Comparison of ENCODE assay signal across 8 cellular contexts in genomic region chr6:165573671-165574070, GRCh38.
DNase-seq lines count a peak whose midpoint lies in the region; ATAC-seq, FAIRE-seq and TF ChIP-seq lines count a peak whose summit lies in the region.
"Had no signal": no experiment of that assay in that cellular context is flagged by ENCODE, and none has a peak within 500 bp of the region (broad histone marks: within the 10 kb centered on the region; RNA-seq: fewer than 3 reads in every experiment).

No MANE protein-coding gene starts in this region.

- H3K9me3 Mint-ChIP-seq in activated naive CD4-positive, alpha-beta T cell treated with anti-CD3 and anti-CD28 coated beads, Interleukin-2, amount 50 U/mL, for 72 hours, result no peaks in the 10 kb centered on the region

- no peak for TF ChIP-seq POLR2A in GM12891 (IDR thresholded peaks at IDR 0.05; ENCODE audit: low read depth, low read length)

- ATAC-seq in esophagus mucosa, result peak; percentile 45
- ATAC-seq in activated naive CD4-positive, alpha-beta T cell treated with anti-CD3 and anti-CD28 coated beads, Interleukin-2, amount 50 U/mL, for 72 hours, result no peak

- H3K36me3 Mint-ChIP-seq in activated naive CD4-positive, alpha-beta T cell treated with anti-CD3 and anti-CD28 coated beads, Interleukin-2, amount 50 U/mL, for 72 hours, result no peaks in the 10 kb centered on the region

- H3K27ac Mint-ChIP-seq in activated naive CD4-positive, alpha-beta T cell treated with anti-CD3 and anti-CD28 coated beads, Interleukin-2, amount 50 U/mL, for 72 hours, result no peak overlapping the region

- no peak for FAIRE-seq in urothelium cell line (lab: Jason Lieb, UNC)
- FAIRE-seq in GM12891 (lab: Jason Lieb, UNC), result no peak

- DNase-seq in NCI-H226, result peak; percentile 89
- DNase-seq in midbrain (lab: John Stamatoyannopoulos, UW), result peak; percentile 31
- peak; percentile 55 for DNase-seq in urothelium cell line (ENCODE audit: low spot score)
- DNase-seq in NCI-H748 (lab: John Stamatoyannopoulos, UW; ENCODE audit: unreplicated experiment), result no peak
- DNase-seq in GM12891 (ENCODE audit: insufficient read length, low spot score), result no peak
- no peak for DNase-seq in activated naive CD4-positive, alpha-beta T cell treated with anti-CD3 and anti-CD28 coated beads, Interleukin-2, amount 50 U/mL, for 72 hours (ENCODE audit: low spot score in 2 of 2)
- DNase-seq: effector memory CD4-positive, alpha-beta T cell had no signal

TF ChIP-seq in GM12891, 5 proteins besides CTCF, POLR2A, EP300 and RAD21:
- TF ChIP-seq TAF1 (IDR thresholded peaks at IDR 0.05; ENCODE audit: low read depth, low read length), result no peak
- TF ChIP-seq PAX5 (IDR thresholded peaks at IDR 0.05; ENCODE audit: insufficient read depth, low read length, severe bottlenecking), result no peak
- no peak for TF ChIP-seq POU2F2 (IDR thresholded peaks at IDR 0.05; ENCODE audit: low read depth, low read length)
- TF ChIP-seq POLR2AphosphoS5 (IDR thresholded peaks at IDR 0.05; ENCODE audit: low read depth, low read length), result no peak
- TF ChIP-seq SPI1 (IDR thresholded peaks at IDR 0.05; ENCODE audit: low read depth, low read length), result no peak

Comparison
In these comparisons a context has a peak if more than half of its experiments do, and no peak if none do; other contexts are left out.
1. DNase-seq: peak in NCI-H226 (single experiment), midbrain (single experiment) and urothelium cell line (single experiment); none in NCI-H748 (single experiment), GM12891 (single experiment) and activated naive CD4-positive, alpha-beta T cell treated with anti-CD3 and anti-CD28 coated beads, Interleukin-2, amount 50 U/mL, for 72 hours (0 of 2).